9 cellular contexts compared by ENCODE assay signal in the genomic region with DNA sequence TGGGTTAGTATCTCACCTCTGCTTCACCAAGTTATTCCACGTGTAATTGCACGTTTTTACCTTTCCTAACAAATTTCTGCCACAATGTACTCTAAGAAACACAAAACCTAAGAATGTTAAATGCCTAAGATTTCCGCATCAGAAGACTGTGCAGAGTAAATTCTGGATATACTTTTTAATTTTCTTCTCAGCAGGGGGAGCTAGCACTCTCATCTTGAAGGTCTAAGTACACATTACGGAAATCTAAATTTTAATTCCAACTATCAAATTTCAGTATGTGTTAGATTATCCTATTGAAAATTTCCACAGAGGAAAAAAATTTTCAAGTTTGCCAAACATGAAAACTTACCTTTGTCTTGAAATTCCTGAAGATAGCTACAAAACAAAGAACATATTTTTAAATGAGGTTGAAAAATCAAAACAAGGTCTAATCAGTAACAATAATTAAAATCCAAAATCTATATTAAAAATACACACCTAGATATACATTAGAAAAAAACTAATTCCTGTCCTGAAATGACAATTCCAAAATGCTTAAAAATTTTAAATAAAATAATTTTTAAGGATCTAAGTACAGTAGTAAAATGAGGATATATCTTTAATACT. TPM values are rescaled to one million over a fixed set of nuclear protein-coding genes. Genes with fewer than 3 reads are reported as not detected.
DNase-seq lines count a peak whose midpoint lies in the region; ATAC-seq and TF ChIP-seq lines count a peak whose summit lies in the region.
"Had no signal": no experiment of that assay in that cellular context is flagged by ENCODE, and none has a peak within 500 bp of the region (broad histone marks: within the 10 kb centered on the region; RNA-seq: fewer than 3 reads in every experiment).

No MANE protein-coding gene starts in this region.

- H3K27ac Mint-ChIP-seq in WTC11 = no peak overlapping the region
- H3K27ac Mint-ChIP-seq in activated naive CD8-positive, alpha-beta T cell treated with anti-CD3 and anti-CD28 coated beads for 36 hours = no peak overlapping the region

- peak; percentile 56 for DNase-seq in Daoy (ENCODE audit: low read depth)
- peak; percentile 73 for DNase-seq in NCI-H1092 treated with DMSO at 0.1 percent for 48 hours (lab: John Stamatoyannopoulos, UW)
- peak; percentile 7 for DNase-seq in amniotic stem cell (lab: John Stamatoyannopoulos, UW)
- no peak for DNase-seq in kidney epithelial cell (ENCODE audit: low read depth)
- no peak for DNase-seq in WTC11 (ENCODE audit: low spot score)
- no peak for DNase-seq in activated naive CD8-positive, alpha-beta T cell treated with anti-CD3 and anti-CD28 coated beads for 36 hours

- ATAC-seq in WTC11 (no peak), HG02970 (IDR thresholded peaks at IDR 0.05; ENCODE audit: low FRiP score, unreplicated experiment) (no peak), GM19023 (IDR thresholded peaks at IDR 0.05; ENCODE audit: unreplicated experiment) (no peak)

- no peak overlapping the region for H3K4me3 Mint-ChIP-seq in WTC11
- H3K4me3 Mint-ChIP-seq in activated naive CD8-positive, alpha-beta T cell treated with anti-CD3 and anti-CD28 coated beads for 36 hours = no peak overlapping the region

- H3K27me3 Mint-ChIP-seq in WTC11 (ENCODE audit: low read depth) = peaks cover 56% of the 10 kb centered on the region
- H3K27me3 Mint-ChIP-seq in activated naive CD8-positive, alpha-beta T cell treated with anti-CD3 and anti-CD28 coated beads for 36 hours = peaks cover 41% of the 10 kb centered on the region

- H3K36me3 Mint-ChIP-seq in WTC11 = no peaks in the 10 kb centered on the region
- no peaks in the 10 kb centered on the region for H3K36me3 Mint-ChIP-seq in activated naive CD8-positive, alpha-beta T cell treated with anti-CD3 and anti-CD28 coated beads for 36 hours

- TF ChIP-seq CTCF in kidney epithelial cell (IDR thresholded peaks at IDR 0.05; ENCODE audit: insufficient read depth, low read length, poor library complexity, severe bottlenecking) (peak; percentile 50), WTC11 (IDR thresholded peaks at IDR 0.05) (no peak)

- POLR2A ChIA-PET in WTC11 (lab: Charles Lee) = no interaction called here

- H3K4me3 ChIP-seq in kidney epithelial cell (ENCODE audit: low read depth, low read length) = no peak overlapping the region
- H3K4me3 ChIP-seq: SJSA1 had no signal

- H3K36me3 ChIP-seq in kidney epithelial cell (ENCODE audit: control insufficient read depth, insufficient read depth, low read length) = peaks cover 2% of the 10 kb centered on the region
- H3K36me3 ChIP-seq: SJSA1 had no signal

- CTCF ChIA-PET in WTC11 (lab: Charles Lee) = interaction anchor here (1.1 to 1.4 kb wide), 2 partner anchors 10 to 290 kb away, joined by 3 to 4 read pairs; partner anchors contain the start of gene HOXA5

- H3K27me3 ChIP-seq in kidney epithelial cell (ENCODE audit: control insufficient read depth, insufficient read depth, low read length) = no peaks in the 10 kb centered on the region
- H3K27me3 ChIP-seq: SJSA1 had no signal

- no peaks in the 10 kb centered on the region for H3K9me3 Mint-ChIP-seq in WTC11
- no peaks in the 10 kb centered on the region for H3K9me3 Mint-ChIP-seq in activated naive CD8-positive, alpha-beta T cell treated with anti-CD3 and anti-CD28 coated beads for 36 hours

- peaks cover 23% of the 10 kb centered on the region for H3K4me1 Mint-ChIP-seq in WTC11
- peaks cover 7% of the 10 kb centered on the region for H3K4me1 Mint-ChIP-seq in activated naive CD8-positive, alpha-beta T cell treated with anti-CD3 and anti-CD28 coated beads for 36 hours

TF ChIP-seq in WTC11, 78 proteins besides CTCF, POLR2A, EP300 and RAD21:
- TF ChIP-seq PRRX2 (CRISPR knock-in tag; IDR thresholded peaks at IDR 0.05) = no peak
- no peak for TF ChIP-seq SMAD4 (CRISPR knock-in tag; IDR thresholded peaks at IDR 0.05)
- no peak for TF ChIP-seq ZNF232 (CRISPR knock-in tag; IDR thresholded peaks at IDR 0.05)
- TF ChIP-seq ZNF281 (CRISPR knock-in tag; IDR thresholded peaks at IDR 0.05) = no peak
- TF ChIP-seq, protein P1, sequence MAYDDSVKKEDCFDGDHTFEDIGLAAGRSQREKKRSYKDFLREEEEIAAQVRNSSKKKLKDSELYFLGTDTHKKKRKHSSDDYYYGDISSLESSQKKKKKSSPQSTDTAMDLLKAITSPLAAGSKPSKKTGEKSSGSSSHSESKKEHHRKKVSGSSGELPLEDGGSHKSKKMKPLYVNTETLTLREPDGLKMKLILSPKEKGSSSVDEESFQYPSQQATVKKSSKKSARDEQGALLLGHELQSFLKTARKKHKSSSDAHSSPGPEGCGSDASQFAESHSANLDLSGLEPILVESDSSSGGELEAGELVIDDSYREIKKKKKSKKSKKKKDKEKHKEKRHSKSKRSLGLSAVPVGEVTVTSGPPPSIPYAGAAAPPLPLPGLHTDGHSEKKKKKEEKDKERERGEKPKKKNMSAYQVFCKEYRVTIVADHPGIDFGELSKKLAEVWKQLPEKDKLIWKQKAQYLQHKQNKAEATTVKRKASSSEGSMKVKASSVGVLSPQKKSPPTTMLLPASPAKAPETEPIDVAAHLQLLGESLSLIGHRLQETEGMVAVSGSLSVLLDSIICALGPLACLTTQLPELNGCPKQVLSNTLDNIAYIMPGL (CRISPR knock-in tag; IDR thresholded peaks at IDR 0.05) = no peak
- no peak for TF ChIP-seq FOXK1 (CRISPR knock-in tag; IDR thresholded peaks at IDR 0.05)
- no peak for TF ChIP-seq ZNF138 (CRISPR knock-in tag; conservative IDR thresholded peaks at IDR 0.05)
- TF ChIP-seq RELA (CRISPR knock-in tag; IDR thresholded peaks at IDR 0.05; ENCODE audit: borderline replicate concordance) = no peak
- no peak for TF ChIP-seq RORB (CRISPR knock-in tag; IDR thresholded peaks at IDR 0.05)
- TF ChIP-seq FOXP1 (CRISPR knock-in tag; IDR thresholded peaks at IDR 0.05; ENCODE audit: borderline replicate concordance) = no peak
- TF ChIP-seq, protein P2, sequence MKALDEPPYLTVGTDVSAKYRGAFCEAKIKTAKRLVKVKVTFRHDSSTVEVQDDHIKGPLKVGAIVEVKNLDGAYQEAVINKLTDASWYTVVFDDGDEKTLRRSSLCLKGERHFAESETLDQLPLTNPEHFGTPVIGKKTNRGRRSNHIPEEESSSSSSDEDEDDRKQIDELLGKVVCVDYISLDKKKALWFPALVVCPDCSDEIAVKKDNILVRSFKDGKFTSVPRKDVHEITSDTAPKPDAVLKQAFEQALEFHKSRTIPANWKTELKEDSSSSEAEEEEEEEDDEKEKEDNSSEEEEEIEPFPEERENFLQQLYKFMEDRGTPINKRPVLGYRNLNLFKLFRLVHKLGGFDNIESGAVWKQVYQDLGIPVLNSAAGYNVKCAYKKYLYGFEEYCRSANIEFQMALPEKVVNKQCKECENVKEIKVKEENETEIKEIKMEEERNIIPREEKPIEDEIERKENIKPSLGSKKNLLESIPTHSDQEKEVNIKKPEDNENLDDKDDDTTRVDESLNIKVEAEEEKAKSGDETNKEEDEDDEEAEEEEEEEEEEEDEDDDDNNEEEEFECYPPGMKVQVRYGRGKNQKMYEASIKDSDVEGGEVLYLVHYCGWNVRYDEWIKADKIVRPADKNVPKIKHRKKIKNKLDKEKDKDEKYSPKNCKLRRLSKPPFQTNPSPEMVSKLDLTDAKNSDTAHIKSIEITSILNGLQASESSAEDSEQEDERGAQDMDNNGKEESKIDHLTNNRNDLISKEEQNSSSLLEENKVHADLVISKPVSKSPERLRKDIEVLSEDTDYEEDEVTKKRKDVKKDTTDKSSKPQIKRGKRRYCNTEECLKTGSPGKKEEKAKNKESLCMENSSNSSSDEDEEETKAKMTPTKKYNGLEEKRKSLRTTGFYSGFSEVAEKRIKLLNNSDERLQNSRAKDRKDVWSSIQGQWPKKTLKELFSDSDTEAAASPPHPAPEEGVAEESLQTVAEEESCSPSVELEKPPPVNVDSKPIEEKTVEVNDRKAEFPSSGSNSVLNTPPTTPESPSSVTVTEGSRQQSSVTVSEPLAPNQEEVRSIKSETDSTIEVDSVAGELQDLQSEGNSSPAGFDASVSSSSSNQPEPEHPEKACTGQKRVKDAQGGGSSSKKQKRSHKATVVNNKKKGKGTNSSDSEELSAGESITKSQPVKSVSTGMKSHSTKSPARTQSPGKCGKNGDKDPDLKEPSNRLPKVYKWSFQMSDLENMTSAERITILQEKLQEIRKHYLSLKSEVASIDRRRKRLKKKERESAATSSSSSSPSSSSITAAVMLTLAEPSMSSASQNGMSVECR (CRISPR knock-in tag; IDR thresholded peaks at IDR 0.05; ENCODE audit: borderline replicate concordance) = no peak
- TF ChIP-seq ZNF396 (CRISPR knock-in tag; IDR thresholded peaks at IDR 0.05; ENCODE audit: borderline replicate concordance) = no peak
- no peak for TF ChIP-seq NFYB (CRISPR knock-in tag; conservative IDR thresholded peaks at IDR 0.05; ENCODE audit: low read depth)
- no peak for TF ChIP-seq OVOL2 (CRISPR knock-in tag; IDR thresholded peaks at IDR 0.05; ENCODE audit: borderline replicate concordance)
- no peak for TF ChIP-seq ZNF416 (CRISPR knock-in tag; IDR thresholded peaks at IDR 0.05)

RNA-seq across cellular contexts. Expression of gene SKAP2, which starts 10.5 kb away (rescaled TPM):
- 33.8 and 41.8 TPM in 2 replicates for total RNA-seq in Daoy (2014; rRNA removed; shearing (Covaris generic))
- total RNA-seq in kidney epithelial cell (22.0 and 35.6 TPM in 2 replicates), WTC11 (2021) (2.5 to 4.0 TPM (median 2.8 TPM) in 3 replicates)
- 10 to 100 TPM in 1 of 2 experiments, 1 to 10 TPM in 1; 9.1 to 10.2 TPM for total RNA-seq in activated naive CD8-positive, alpha-beta T cell treated with anti-CD3 and anti-CD28 coated beads for 36 hours

Comparison
In these comparisons a context has a peak if more than half of its experiments do, and no peak if none do; other contexts are left out.
1. DNase-seq: peak in Daoy (single experiment), NCI-H1092 treated with DMSO at 0.1 percent for 48 hours (single experiment) and amniotic stem cell (single experiment); none in kidney epithelial cell (single experiment), WTC11 (single experiment) and activated naive CD8-positive, alpha-beta T cell treated with anti-CD3 and anti-CD28 coated beads for 36 hours (single experiment).